In genomic region chr2:128805918-128806317, GRCh38 we compare ENCODE assay signal across 21 cellular contexts.
DNase-seq lines count a peak whose midpoint lies in the region; ATAC-seq, FAIRE-seq and TF ChIP-seq lines count a peak whose summit lies in the region.
"Had no signal": no experiment of that assay in that cellular context is flagged by ENCODE, and none has a peak within 500 bp of the region (broad histone marks: within the 10 kb centered on the region; RNA-seq: fewer than 3 reads in every experiment).

No MANE protein-coding gene starts in this region.

- no peak overlapping the region for H3K27ac Mint-ChIP-seq in CD8-positive, alpha-beta T cell
- H3K27ac Mint-ChIP-seq: B cell; CD4-positive, CD25-positive, alpha-beta regulatory T cell; CD8-positive, alpha-beta memory T cell; GM23338; H9 had no signal

- no peak for TF ChIP-seq RAD21 in A549 (conservative IDR thresholded peaks at IDR 0.05 in 1 of 2, IDR thresholded peaks at IDR 0.05 in 1 of 2)

- H3K27ac ChIP-seq in A549 (no peak overlapping the region), Karpas-422 (ENCODE audit: low read length) (no peak overlapping the region), mammary epithelial cell (ENCODE audit: insufficient read depth, low read depth, low read length) (peak overlapping the region; percentile 62), keratinocyte (ENCODE audit: control insufficient read depth, insufficient read depth, low read length) (peak overlapping the region; percentile 60)
- no peak overlapping the region for H3K27ac ChIP-seq in CD8-positive, alpha-beta T cell (ENCODE audit: low read depth, low read length)
- H3K27ac ChIP-seq: BLaER1, C4-2B had no signal

- no peaks in the 10 kb centered on the region for H3K4me1 Mint-ChIP-seq in CD8-positive, alpha-beta T cell (ENCODE audit: low read depth)
- H3K4me1 Mint-ChIP-seq: B cell; CD4-positive, CD25-positive, alpha-beta regulatory T cell; CD8-positive, alpha-beta memory T cell had no signal

- H3K79me2 ChIP-seq in Karpas-422 (ENCODE audit: low read length) (no peaks in the 10 kb centered on the region), mammary epithelial cell (ENCODE audit: insufficient read depth, low read length) (no peaks in the 10 kb centered on the region), keratinocyte (ENCODE audit: control insufficient read depth, insufficient read depth, low read length) (no peaks in the 10 kb centered on the region)

- no peaks in the 10 kb centered on the region for H4K20me1 ChIP-seq in Karpas-422 (ENCODE audit: insufficient read depth, low read depth, low read length)
- H4K20me1 ChIP-seq in mammary epithelial cell (ENCODE audit: insufficient read depth, low read length): no peaks in the 10 kb centered on the region
- no peaks in the 10 kb centered on the region for H4K20me1 ChIP-seq in keratinocyte (ENCODE audit: control insufficient read depth, extremely low read depth, insufficient read depth, low read length)
- H4K20me1 ChIP-seq: BLaER1 had no signal

- no peak for TF ChIP-seq CTCF in A549 (IDR thresholded peaks at IDR 0.05)
- TF ChIP-seq CTCF in mammary epithelial cell (conservative IDR thresholded peaks at IDR 0.05 in 1 of 2, IDR thresholded peaks at IDR 0.05 in 1 of 2; ENCODE audit: extremely low read depth in 1 of 2, insufficient read depth in 1 of 2, low read depth in 1 of 2, low read length in 2 of 2): no peak
- no peak for TF ChIP-seq CTCF in keratinocyte (optimal IDR thresholded peaks at IDR 0.05 in 1 of 3, IDR thresholded peaks at IDR 0.05 in 1 of 3, conservative IDR thresholded peaks at IDR 0.05 in 1 of 3; ENCODE audit: extremely low read depth in 1 of 3, insufficient read depth in 2 of 3, low read length in 3 of 3)
- TF ChIP-seq CTCF in CD8-positive, alpha-beta T cell (IDR thresholded peaks at IDR 0.05): no peak

- H2AFZ ChIP-seq in Karpas-422 (ENCODE audit: low read length) (no peak overlapping the region), mammary epithelial cell (ENCODE audit: low read depth, low read length) (peak overlapping the region; percentile 72), keratinocyte (ENCODE audit: control insufficient read depth, low read length) (peak overlapping the region; percentile 62)
- H2AFZ ChIP-seq: GM23338 had no signal

- H3K9me3 Mint-ChIP-seq in CD8-positive, alpha-beta T cell: peaks cover 4% of the 10 kb centered on the region

- BruUV-seq in mammary epithelial cell (replicated peaks; lab: Mats Ljungman, UMichigan): no TSS peak

- H3K4me2 ChIP-seq in A549: no peak overlapping the region
- no peak overlapping the region for H3K4me2 ChIP-seq in Karpas-422 (ENCODE audit: low read depth, low read length, poor library complexity, severe bottlenecking)
- H3K4me2 ChIP-seq in mammary epithelial cell (ENCODE audit: insufficient read depth, low read depth, low read length): peak overlapping the region; percentile 81
- H3K4me2 ChIP-seq in keratinocyte (ENCODE audit: control insufficient read depth, extremely low read depth, insufficient read depth, low read depth, low read length): peak overlapping the region; percentile 58
- H3K4me2 ChIP-seq: BLaER1, GM23338 had no signal

- no peaks in the 10 kb centered on the region for H3K36me3 Mint-ChIP-seq in CD8-positive, alpha-beta T cell
- H3K36me3 Mint-ChIP-seq: CD4-positive, CD25-positive, alpha-beta regulatory T cell; CD8-positive, alpha-beta memory T cell had no signal

- H3K36me3 ChIP-seq in Karpas-422 (ENCODE audit: insufficient read depth, low read length) (no peaks in the 10 kb centered on the region), mammary epithelial cell (ENCODE audit: insufficient read depth, low read length) (no peaks in the 10 kb centered on the region), keratinocyte (ENCODE audit: control insufficient read depth in 2 of 2, extremely low read depth in 1 of 2, insufficient read depth in 2 of 2, low read length in 2 of 2) (no peaks in the 10 kb centered on the region)
- H3K36me3 ChIP-seq in CD8-positive, alpha-beta T cell (ENCODE audit: insufficient read depth, low read length): no peaks in the 10 kb centered on the region
- H3K36me3 ChIP-seq: BLaER1 had no signal

- no peaks in the 10 kb centered on the region for H3K9me3 ChIP-seq in A549
- H3K9me3 ChIP-seq in Karpas-422 (ENCODE audit: low read length): no peaks in the 10 kb centered on the region
- peaks cover 6% of the 10 kb centered on the region for H3K9me3 ChIP-seq in mammary epithelial cell (replicated peaks; ENCODE audit: insufficient read depth, low read length)
- H3K9me3 ChIP-seq in keratinocyte (ENCODE audit: control insufficient read depth, low read depth, low read length): peaks cover 2% of the 10 kb centered on the region
- no peaks in the 10 kb centered on the region for H3K9me3 ChIP-seq in CD8-positive, alpha-beta T cell (ENCODE audit: low read length)

- CTCF ChIA-PET in A549 (lab: Yijun Ruan, JAX): no interaction called here
- CTCF ChIA-PET in mammary epithelial cell (lab: Charles Lee; ENCODE audit: low non-redundant PET): no interaction called here
- CTCF ChIA-PET in CD8-positive, alpha-beta T cell (lab: Charles Lee): no interaction called here

- no peaks in the 10 kb centered on the region for H3K9me2 ChIP-seq in Karpas-422 (replicated peaks; ENCODE audit: insufficient read depth, low read length)

- DNase-seq in A549 (ENCODE audit: low read depth in 1 of 2, low spot score in 1 of 2) (no peak), Karpas-422 (peak; percentile 6), mammary epithelial cell (no peak), keratinocyte (ENCODE audit: low read depth, low spot score) (no peak), DMS53 treated with DMSO at 0.1 percent for 48 hours (lab: John Stamatoyannopoulos, UW; ENCODE audit: unreplicated experiment) (no peak), Right ventricle myocardium superior (no peak)
- no peak for DNase-seq in CD8-positive, alpha-beta T cell
- DNase-seq: CD4-positive, CD25-positive, alpha-beta regulatory T cell; CD8-positive, alpha-beta memory T cell; DMS 273 treated with DMSO at 0.1 percent for 48 hours; DMS79 treated with DMSO at 0.1 percent for 48 hours; GF-D8; H9 had no signal

- TF ChIP-seq EP300 in A549 (IDR thresholded peaks at IDR 0.05): no peak

- H3K4me1 ChIP-seq in A549 (no peaks in the 10 kb centered on the region), Karpas-422 (ENCODE audit: low read length) (no peaks in the 10 kb centered on the region), mammary epithelial cell (ENCODE audit: insufficient read depth, low read length) (peaks cover 27% of the 10 kb centered on the region), keratinocyte (ENCODE audit: control insufficient read depth, extremely low read depth, insufficient read depth, low read length) (peaks cover 28% of the 10 kb centered on the region)
- H3K4me1 ChIP-seq in CD8-positive, alpha-beta T cell (ENCODE audit: insufficient read depth, low read length): no peaks in the 10 kb centered on the region

- ATAC-seq in A549 (no peak), Right ventricle myocardium superior (ENCODE audit: poor library complexity) (no peak)
- no peak for ATAC-seq in CD8-positive, alpha-beta T cell
- ATAC-seq: GM23338, HCT116 had no signal

- H3K9ac ChIP-seq in Karpas-422 (ENCODE audit: low read length): no peak overlapping the region
- no peak overlapping the region for H3K9ac ChIP-seq in mammary epithelial cell (ENCODE audit: insufficient read depth, low read length)
- no peak overlapping the region for H3K9ac ChIP-seq in keratinocyte (ENCODE audit: control insufficient read depth, extremely low read depth, insufficient read depth, low read length)
- H3K9ac ChIP-seq: BLaER1 had no signal

- no peak overlapping the region for H3K4me3 Mint-ChIP-seq in CD8-positive, alpha-beta T cell
- H3K4me3 Mint-ChIP-seq: B cell; CD4-positive, CD25-positive, alpha-beta regulatory T cell; CD8-positive, alpha-beta memory T cell; GM23338; H9 had no signal

- dilution Hi-C loops in mammary epithelial cell (cut with HindIII; ENCODE audit: low sequenced_read_pairs): no loop called here
- dilution Hi-C loops in keratinocyte (cut with MboI; ENCODE audit: extremely low pct_ligation_motif_present, low sequenced_read_pairs): no loop called here

- H3K27me3 ChIP-seq in Karpas-422 (ENCODE audit: low read length) (no peaks in the 10 kb centered on the region), mammary epithelial cell (ENCODE audit: insufficient read depth, low read length) (no peaks in the 10 kb centered on the region), keratinocyte (ENCODE audit: control insufficient read depth, extremely low read depth, insufficient read depth, low read length) (no peaks in the 10 kb centered on the region)
- no peaks in the 10 kb centered on the region for H3K27me3 ChIP-seq in CD8-positive, alpha-beta T cell (ENCODE audit: insufficient read depth, low read length)
- H3K27me3 ChIP-seq: BLaER1 had no signal

- H3K9me1 ChIP-seq in keratinocyte (ENCODE audit: control insufficient read depth, extremely low read depth, insufficient read depth, low read length): peaks cover 2% of the 10 kb centered on the region

- POLR2A ChIA-PET in A549 (lab: Yijun Ruan, JAX): no interaction called here
- POLR2A ChIA-PET in CD8-positive, alpha-beta T cell (lab: Charles Lee): no interaction called here

- H3K4me3 ChIP-seq in A549 (no peak overlapping the region), Karpas-422 (ENCODE audit: low read length) (no peak overlapping the region), mammary epithelial cell (replicated peaks in 1 of 3; ENCODE audit: insufficient read depth in 1 of 3, low read depth in 2 of 3, low read length in 3 of 3) (no peak overlapping the region), keratinocyte (ENCODE audit: control insufficient read depth in 2 of 3, extremely low read depth in 1 of 3, insufficient read depth in 2 of 3, low read depth in 1 of 3, low read length in 3 of 3) (no peak overlapping the region)
- no peak overlapping the region for H3K4me3 ChIP-seq in CD8-positive, alpha-beta T cell (ENCODE audit: low read depth, low read length)
- H3K4me3 ChIP-seq: BLaER1, GM23338 had no signal

- intact Hi-C loops in mammary epithelial cell (cut with micrococcal nuclease) (loop anchor here (10.0 kb wide), 1 partner anchor 249 kb away; no protein-coding TSS in a partner anchor), Right ventricle myocardium superior (cut with DNase I) (no loop called here)
- intact Hi-C loops in CD8-positive, alpha-beta T cell (cut with DNase I, micrococcal nuclease): no loop called here

- no peak for TF ChIP-seq POLR2A in A549 (IDR thresholded peaks at IDR 0.05; ENCODE audit: low read length)

- WGBS in A549 (ENCODE audit: missing lambda C conversion rate): 18% methylated on average over 2 of the region's 2 CpGs
- WGBS in mammary epithelial cell (ENCODE audit: low coverage, missing lambda C conversion rate): 100% methylated on average over 2 of the region's 2 CpGs

- no peaks in the 10 kb centered on the region for H3K27me3 Mint-ChIP-seq in CD8-positive, alpha-beta T cell (ENCODE audit: low read depth)
- H3K27me3 Mint-ChIP-seq: CD4-positive, CD25-positive, alpha-beta regulatory T cell; CD8-positive, alpha-beta memory T cell had no signal

- FAIRE-seq in A549 (lab: Jason Lieb, UNC): no peak
- FAIRE-seq in keratinocyte (lab: Jason Lieb, UNC): no peak
- FAIRE-seq: D721Med, GM12891, GM18507 had no signal

- in situ Hi-C loops in mammary epithelial cell (cut with MboI; ENCODE audit: low sequenced_read_pairs in 2 of 2): no loop called here

TF ChIP-seq in A549, 52 proteins besides CTCF, POLR2A, EP300 and RAD21 (continues in another document):
- TF ChIP-seq MAFK (IDR thresholded peaks at IDR 0.05; ENCODE audit: partially characterized antibody) (peak; percentile 41), TFCP2L1 (CRISPR knock-in tag; IDR thresholded peaks at IDR 0.05) (no peak), ZC3H11A (IDR thresholded peaks at IDR 0.05) (no peak)

Comparison
In these comparisons a context has a peak if more than half of its experiments do, and no peak if none do; other contexts are left out.
1. H3K27ac ChIP-seq: peak in mammary epithelial cell (single experiment) and keratinocyte (single experiment); none in A549 (0 of 2), Karpas-422 (single experiment) and CD8-positive, alpha-beta T cell (single experiment).
2. H3K4me2 ChIP-seq: peak in mammary epithelial cell (single experiment) and keratinocyte (single experiment); none in A549 (single experiment) and Karpas-422 (single experiment).